Comparison of ENCODE assay signal across 14 cellular contexts in genomic region chr1:152968248-152968647, GRCh38.
DNase-seq lines count a peak whose midpoint lies in the region; ATAC-seq lines count a peak whose summit lies in the region.
"Had no signal": no experiment of that assay in that cellular context is flagged by ENCODE, and none has a peak within 500 bp of the region (broad histone marks: within the 10 kb centered on the region; RNA-seq: fewer than 3 reads in every experiment).

No MANE protein-coding gene starts in this region.

- H3K36me3 ChIP-seq in BLaER1, result no peaks in the 10 kb centered on the region

- H3K4me1 ChIP-seq in BLaER1, result peaks cover 43% of the 10 kb centered on the region

- H3K4me3 ChIP-seq in BLaER1, result no peak overlapping the region

- H3K27ac Mint-ChIP-seq in effector memory CD8-positive, alpha-beta T cell, result no peak overlapping the region
- H3K27ac Mint-ChIP-seq: activated naive CD4-positive, alpha-beta T cell treated with anti-CD3 and anti-CD28 coated beads, Interleukin-2, amount 10 ng/mL, durations not matched to agents 7 days and 5 days had no signal

- no peak overlapping the region for H3K27ac ChIP-seq in BLaER1

- DNase-seq in effector memory CD8-positive, alpha-beta T cell, result no peak
- DNase-seq in Kasumi-1 (lab: John Stamatoyannopoulos, UW) (no peak), NCI-H1694 (lab: John Stamatoyannopoulos, UW) (no peak), NCI-H2171 treated with DMSO at 0.1 percent for 48 hours (lab: John Stamatoyannopoulos, UW) (no peak)
- DNase-seq: activated CD4-positive, alpha-beta T cell treated with anti-CD3 and anti-CD28 coated beads, Interleukin-2, amount 50 U/mL, for 1 hour; activated naive CD4-positive, alpha-beta T cell treated with anti-CD3 and anti-CD28 coated beads, Interleukin-2, amount 10 ng/mL, durations not matched to agents 7 days and 5 days; cortex of kidney; DMS53; IMR-90; left cardiac atrium had no signal

- H3K27me3 ChIP-seq in BLaER1, result no peaks in the 10 kb centered on the region

- no peak overlapping the region for H3K9ac ChIP-seq in BLaER1

- H3K27me3 Mint-ChIP-seq in effector memory CD8-positive, alpha-beta T cell, result peaks cover 16 to 45% of the 10 kb centered on the region in 2 donors

- no peak overlapping the region for H3K4me3 Mint-ChIP-seq in effector memory CD8-positive, alpha-beta T cell
- H3K4me3 Mint-ChIP-seq: activated naive CD4-positive, alpha-beta T cell treated with anti-CD3 and anti-CD28 coated beads, Interleukin-2, amount 10 ng/mL, durations not matched to agents 7 days and 5 days had no signal

- ATAC-seq in GM19043 (IDR thresholded peaks at IDR 0.05; ENCODE audit: low read depth, unreplicated experiment), result peak; percentile 68
- peak; percentile 75 for ATAC-seq in HG02623 (IDR thresholded peaks at IDR 0.05; ENCODE audit: unreplicated experiment)
- ATAC-seq in HG03460 (IDR thresholded peaks at IDR 0.05; ENCODE audit: unreplicated experiment), result peak; percentile 76
- no peak for ATAC-seq in effector memory CD8-positive, alpha-beta T cell (replicated peaks)
- ATAC-seq: left cardiac atrium had no signal

- no peaks in the 10 kb centered on the region for H4K20me1 ChIP-seq in BLaER1

- no peaks in the 10 kb centered on the region for H3K4me1 Mint-ChIP-seq in effector memory CD8-positive, alpha-beta T cell (ENCODE audit: low read depth in 2 of 2)
- H3K4me1 Mint-ChIP-seq: activated naive CD4-positive, alpha-beta T cell treated with anti-CD3 and anti-CD28 coated beads, Interleukin-2, amount 10 ng/mL, durations not matched to agents 7 days and 5 days had no signal

- no peaks in the 10 kb centered on the region for H3K36me3 Mint-ChIP-seq in effector memory CD8-positive, alpha-beta T cell (ENCODE audit: insufficient read depth)
- H3K36me3 Mint-ChIP-seq: activated naive CD4-positive, alpha-beta T cell treated with anti-CD3 and anti-CD28 coated beads, Interleukin-2, amount 10 ng/mL, durations not matched to agents 7 days and 5 days had no signal

- peaks cover 14% of the 10 kb centered on the region for H3K9me3 ChIP-seq in BLaER1

- peak overlapping the region; percentile 26 for H3K4me2 ChIP-seq in BLaER1

- no peaks in the 10 kb centered on the region for H3K9me3 Mint-ChIP-seq in effector memory CD8-positive, alpha-beta T cell
- H3K9me3 Mint-ChIP-seq: activated naive CD4-positive, alpha-beta T cell treated with anti-CD3 and anti-CD28 coated beads, Interleukin-2, amount 10 ng/mL, durations not matched to agents 7 days and 5 days had no signal
